34 cellular contexts compared by ENCODE assay signal in genomic region chr3:160675566-160676124, GRCh38. TPM values are rescaled to one million over a fixed set of nuclear protein-coding genes. Genes with fewer than 3 reads are reported as not detected.
A peak's percentile ranks its signal among the peaks of the same experiment; 100 is the strongest.
DNase-seq lines count a peak whose midpoint lies in the region; ATAC-seq, FAIRE-seq and TF ChIP-seq lines count a peak whose summit lies in the region.
"Had no signal": no experiment of that assay in that cellular context is flagged by ENCODE, and none has a peak within 500 bp of the region (broad histone marks: within the 10 kb centered on the region; RNA-seq: fewer than 3 reads in every experiment).

No MANE protein-coding gene starts in this region.

- peaks cover 49% of the 10 kb centered on the region for H3K4me1 Mint-ChIP-seq in progenitor cell of endocrine pancreas (ENCODE audit: low read depth)
- H3K4me1 Mint-ChIP-seq: activated CD4-positive, alpha-beta T cell treated with anti-CD3 and anti-CD28 coated beads for 36 hours; activated naive CD8-positive, alpha-beta T cell treated with anti-CD3 and anti-CD28 coated beads, Interleukin-2, amount 50 U/mL, for 24 hours; immature natural killer cell; stimulated activated naive CD8-positive, alpha-beta T cell treated with anti-CD3 and anti-CD28 coated beads, Interleukin-15, amount 100 ng/mL, for 72 hours; T-cell had no signal

- CTCF ChIA-PET in endothelial cell of umbilical vein (lab: Charles Lee): interaction anchor here (1.6 kb wide), 1 partner anchor 10 kb away, joined by 5 read pairs; no protein-coding TSS in a partner anchor

- no peaks in the 10 kb centered on the region for H3K9me3 ChIP-seq in endothelial cell of umbilical vein (replicated peaks; ENCODE audit: control insufficient read depth, insufficient read depth, low read length)
- H3K9me3 ChIP-seq: body of pancreas, sigmoid colon, SJSA1 had no signal

- no peaks in the 10 kb centered on the region for H3K79me2 ChIP-seq in endothelial cell of umbilical vein (ENCODE audit: control insufficient read depth, insufficient read depth, low read length)

- intact Hi-C loops in endothelial cell of umbilical vein (cut with micrococcal nuclease) (loop anchor here (2.0 kb wide), 1 partner anchor 109 kb away; no protein-coding TSS in a partner anchor), Right ventricle myocardium superior (cut with DNase I) (no loop called here)

- peak overlapping the region; percentile 95 for H3K27ac Mint-ChIP-seq in progenitor cell of endocrine pancreas
- H3K27ac Mint-ChIP-seq: activated CD4-positive, alpha-beta T cell treated with anti-CD3 and anti-CD28 coated beads for 36 hours; activated naive CD8-positive, alpha-beta T cell treated with anti-CD3 and anti-CD28 coated beads, Interleukin-2, amount 50 U/mL, for 24 hours; CD8-positive, alpha-beta T cell; H9; immature natural killer cell; stimulated activated naive CD8-positive, alpha-beta T cell treated with anti-CD3 and anti-CD28 coated beads, Interleukin-15, amount 100 ng/mL, for 72 hours; T-cell had no signal

- H3K4me1 ChIP-seq in endothelial cell of umbilical vein (ENCODE audit: control insufficient read depth, extremely low read depth, insufficient read depth, low read length): peaks cover 19% of the 10 kb centered on the region
- H3K4me1 ChIP-seq: sigmoid colon had no signal

- no peaks in the 10 kb centered on the region for H3K36me3 ChIP-seq in endothelial cell of umbilical vein (ENCODE audit: control insufficient read depth in 2 of 2, extremely low read depth in 1 of 2, insufficient read depth in 2 of 2, low read length in 2 of 2)
- H3K36me3 ChIP-seq: sigmoid colon, SJSA1 had no signal

- no peak for FAIRE-seq in endothelial cell of umbilical vein (lab: Jason Lieb, UNC)
- FAIRE-seq: GM12892 had no signal

- H3K27ac ChIP-seq in endothelial cell of umbilical vein (ENCODE audit: insufficient read depth, low read depth, low read length): no peak overlapping the region
- H3K27ac ChIP-seq: 22Rv1, sigmoid colon, SJSA1 had no signal

- no peaks in the 10 kb centered on the region for H3K27me3 ChIP-seq in endothelial cell of umbilical vein (ENCODE audit: control insufficient read depth in 2 of 2, insufficient read depth in 2 of 2, low read length in 2 of 2)
- H3K27me3 ChIP-seq: body of pancreas, foreskin keratinocyte, sigmoid colon, SJSA1 had no signal

- H3K27me3 Mint-ChIP-seq in progenitor cell of endocrine pancreas: no peaks in the 10 kb centered on the region

- ATAC-seq in omental fat pad (ENCODE audit: low FRiP score): no peak
- no peak for ATAC-seq in Right ventricle myocardium superior (ENCODE audit: poor library complexity)
- ATAC-seq: activated CD4-positive, alpha-beta T cell treated with anti-CD3 and anti-CD28 coated beads for 36 hours; activated naive CD8-positive, alpha-beta T cell treated with anti-CD3 and anti-CD28 coated beads, Interleukin-2, amount 50 U/mL, for 24 hours; body of pancreas; CD8-positive, alpha-beta T cell; left ventricle myocardium superior; stimulated activated naive CD8-positive, alpha-beta T cell treated with anti-CD3 and anti-CD28 coated beads, Interleukin-15, amount 100 ng/mL, for 72 hours; T-cell had no signal

- no peaks in the 10 kb centered on the region for H4K20me1 ChIP-seq in endothelial cell of umbilical vein (replicated peaks; ENCODE audit: control insufficient read depth, extremely low read depth, insufficient read depth, low read length)

- no TSS peak for BruUV-seq in endothelial cell of umbilical vein (replicated peaks; lab: Mats Ljungman, UMichigan)

- POLR2A ChIA-PET in endothelial cell of umbilical vein (lab: Charles Lee): no interaction called here

- no peak overlapping the region for H3K4me2 ChIP-seq in endothelial cell of umbilical vein (ENCODE audit: insufficient read depth, low read length)

- dilution Hi-C loops in endothelial cell of umbilical vein (cut with MboI; ENCODE audit: extremely low pct_ligation_motif_present, low sequenced_read_pairs): no loop called here

- H3K4me3 ChIP-seq in endothelial cell of umbilical vein (replicated peaks in 1 of 3; ENCODE audit: insufficient read depth in 1 of 3, low read depth in 1 of 3, low read length in 3 of 3): no peak overlapping the region
- H3K4me3 ChIP-seq: body of pancreas, sigmoid colon, SJSA1 had no signal

- no peak overlapping the region for H3K9ac ChIP-seq in endothelial cell of umbilical vein (replicated peaks; ENCODE audit: extremely low read depth, insufficient read depth, low read length)

- TF ChIP-seq POLR2A in endothelial cell of umbilical vein (IDR thresholded peaks at IDR 0.05; ENCODE audit: low read depth, low read length): no peak

- no peak overlapping the region for H3K4me3 Mint-ChIP-seq in progenitor cell of endocrine pancreas (ENCODE audit: low read depth)
- H3K4me3 Mint-ChIP-seq: activated CD4-positive, alpha-beta T cell treated with anti-CD3 and anti-CD28 coated beads for 36 hours; activated naive CD8-positive, alpha-beta T cell treated with anti-CD3 and anti-CD28 coated beads, Interleukin-2, amount 50 U/mL, for 24 hours; CD8-positive, alpha-beta T cell; H9; immature natural killer cell; nephron progenitor cell; stimulated activated naive CD8-positive, alpha-beta T cell treated with anti-CD3 and anti-CD28 coated beads, Interleukin-15, amount 100 ng/mL, for 72 hours; T-cell had no signal

- peaks cover 3% of the 10 kb centered on the region for H3K9me3 Mint-ChIP-seq in progenitor cell of endocrine pancreas (ENCODE audit: low read depth)
- H3K9me3 Mint-ChIP-seq: activated naive CD8-positive, alpha-beta T cell treated with anti-CD3 and anti-CD28 coated beads, Interleukin-2, amount 50 U/mL, for 24 hours; CD8-positive, alpha-beta T cell; H9; immature natural killer cell; nephron progenitor cell; stimulated activated naive CD8-positive, alpha-beta T cell treated with anti-CD3 and anti-CD28 coated beads, Interleukin-15, amount 100 ng/mL, for 72 hours; T-cell had no signal

- no peak overlapping the region for H2AFZ ChIP-seq in endothelial cell of umbilical vein (ENCODE audit: low read depth, low read length)

- TF ChIP-seq CTCF in endothelial cell of umbilical vein (IDR thresholded peaks at IDR 0.05; ENCODE audit: extremely low read depth in 1 of 2, insufficient read depth in 1 of 2, low read depth in 1 of 2, low read length in 2 of 2): no peak
- no peak for TF ChIP-seq CTCF in progenitor cell of endocrine pancreas (IDR thresholded peaks at IDR 0.05; ENCODE audit: unreplicated experiment)
- TF ChIP-seq CTCF in omental fat pad (IDR thresholded peaks at IDR 0.05): no peak

- H3K36me3 Mint-ChIP-seq in progenitor cell of endocrine pancreas (ENCODE audit: insufficient read depth): no peaks in the 10 kb centered on the region
- H3K36me3 Mint-ChIP-seq: CD8-positive, alpha-beta T cell; immature natural killer cell; T-cell had no signal

- no peaks in the 10 kb centered on the region for H3K9me1 ChIP-seq in endothelial cell of umbilical vein (replicated peaks; ENCODE audit: control insufficient read depth, extremely low read depth, insufficient read depth, low read length)

- DNase-seq in DMS 273 (lab: John Stamatoyannopoulos, UW; ENCODE audit: unreplicated experiment) (peak; percentile 39), DMS 273 treated with DMSO at 0.1 percent for 48 hours (lab: John Stamatoyannopoulos, UW) (no peak), NCI-H69 (lab: John Stamatoyannopoulos, UW) (peak; percentile 86), endothelial cell of umbilical vein (ENCODE audit: low read depth, low spot score) (peak; percentile 34), progenitor cell of endocrine pancreas (ENCODE audit: low spot score, unreplicated experiment) (no peak), D341Med (ENCODE audit: low spot score) (no peak), omental fat pad (ENCODE audit: low spot score) (no peak), Right ventricle myocardium superior (no peak)
- DNase-seq: activated CD4-positive, alpha-beta T cell treated with anti-CD3 and anti-CD28 coated beads for 36 hours; activated CD8-positive, alpha-beta memory T cell treated with anti-CD3 and anti-CD28 coated beads for 24 hours; activated gamma-delta T cell treated with Interleukin-2 at 50 U/mL for 16 hours; activated naive CD8-positive, alpha-beta T cell treated with anti-CD3 and anti-CD28 coated beads, Interleukin-2, amount 50 U/mL, for 24 hours; activated T-cell treated with anti-CD3 and anti-CD28 coated beads, Interleukin-2, amount 50 U/mL, for 1 hour; body of pancreas; CD8-positive, alpha-beta T cell; effector CD4-positive, alpha-beta T cell; foreskin keratinocyte; H9; hippocampal formation; immature natural killer cell; Kasumi-1; left ventricle myocardium superior; NCI-H1930; NCI-H226; nephron progenitor cell; OCI-M1; sigmoid colon; stimulated activated naive CD8-positive, alpha-beta T cell treated with anti-CD3 and anti-CD28 coated beads, Interleukin-15, amount 100 ng/mL, for 72 hours; T-cell; trophoblast cell had no signal

TF ChIP-seq in endothelial cell of umbilical vein, 7 proteins besides CTCF, POLR2A, EP300 and RAD21:
- no peak for TF ChIP-seq POLR2AphosphoS5 (IDR thresholded peaks at IDR 0.05; ENCODE audit: insufficient read depth, low read depth, low read length)
- TF ChIP-seq FOS (IDR thresholded peaks at IDR 0.05; ENCODE audit: borderline replicate concordance, insufficient read depth, low read length): no peak
- no peak for TF ChIP-seq MAX (IDR thresholded peaks at IDR 0.05; ENCODE audit: insufficient read depth, insufficient read length)
- TF ChIP-seq EZH2 (IDR thresholded peaks at IDR 0.05; ENCODE audit: borderline replicate concordance, low read depth, low read length, severe bottlenecking): no peak
- TF ChIP-seq GATA2 (IDR thresholded peaks at IDR 0.05; ENCODE audit: insufficient read depth, insufficient read length, low read depth, low read length): no peak
- TF ChIP-seq JUN (IDR thresholded peaks at IDR 0.05; ENCODE audit: borderline replicate concordance, insufficient read depth, insufficient read length, low read depth): no peak
- TF ChIP-seq MYC (IDR thresholded peaks at IDR 0.05; ENCODE audit: low read depth, low read length): no peak

RNA-seq across cellular contexts. Expression of gene ARL14, which starts 1.3 kb away (rescaled TPM):
- total RNA-seq in endothelial cell of umbilical vein (not detected in 2 replicates), progenitor cell of endocrine pancreas (0.50 and 1.00 TPM in 2 replicates), omental fat pad (not detected), Right ventricle myocardium superior (not detected)
- not detected in 2 replicates for polyA plus RNA-seq in endothelial cell of umbilical vein
- polyA plus RNA-seq in endothelial cell of umbilical vein (2011; cell fraction: cytosol; rRNA removed): 0.05 and 0.13 TPM in 2 replicates
- 0.14 and 0.16 TPM in 2 replicates for polyA plus RNA-seq in endothelial cell of umbilical vein (2011; cell fraction: nucleus; rRNA removed)
- not detected in 2 replicates for polyA plus RNA-seq in endothelial cell of umbilical vein (2012)
- polyA minus RNA-seq in endothelial cell of umbilical vein: not detected in 2 replicates
- polyA minus RNA-seq in endothelial cell of umbilical vein (2011; cell fraction: cytosol; rRNA and poly(A)+ RNA removed): not detected
- polyA minus RNA-seq in endothelial cell of umbilical vein (2011; cell fraction: nucleus; rRNA and poly(A)+ RNA removed): not detected in 2 replicates
- total RNA-seq: activated CD4-positive, alpha-beta T cell treated with anti-CD3 and anti-CD28 coated beads for 36 hours; CD8-positive, alpha-beta T cell; chondrocyte; H9; left ventricle myocardium superior; sigmoid colon; SJSA1; T-cell had no signal
- polyA plus RNA-seq: immature natural killer cell had no signal

Comparison
In these comparisons a context has a peak if more than half of its experiments do, and no peak if none do; other contexts are left out.
1. DNase-seq: peak in DMS 273 (single experiment), NCI-H69 (single experiment) and endothelial cell of umbilical vein (single experiment); none in DMS 273 treated with DMSO at 0.1 percent for 48 hours (single experiment), progenitor cell of endocrine pancreas (single experiment), D341Med (single experiment), omental fat pad (single experiment) and Right ventricle myocardium superior (single experiment).